ENCODE assay signal across 19 cellular contexts in genomic region chr13:33816912-33817311, GRCh38. TPM values are rescaled to one million over a fixed set of nuclear protein-coding genes. Genes with fewer than 3 reads are reported as not detected.
DNase-seq lines count a peak whose midpoint lies in the region; ATAC-seq and TF ChIP-seq lines count a peak whose summit lies in the region.
"Had no signal": no experiment of that assay in that cellular context is flagged by ENCODE, and none has a peak within 500 bp of the region (broad histone marks: within the 10 kb centered on the region; RNA-seq: fewer than 3 reads in every experiment).

No MANE protein-coding gene starts in this region.

- in situ Hi-C loops in mammary epithelial cell (cut with MboI; ENCODE audit: low sequenced_read_pairs in 2 of 2), result no loop called here

- POLR2A ChIA-PET in activated CD4-positive, alpha-beta T cell treated with anti-CD3 and anti-CD28 coated beads, Interleukin-2, amount 10 ng/mL, durations not matched to agents 7 days and 5 days (lab: Charles Lee), result no interaction called here

- no peak for DNase-seq in activated CD4-positive, alpha-beta T cell treated with anti-CD3 and anti-CD28 coated beads, Interleukin-2, amount 10 ng/mL, durations not matched to agents 24 days and 14 days
- no peak for DNase-seq in activated CD4-positive, alpha-beta T cell treated with anti-CD3 and anti-CD28 coated beads, Interleukin-2, amount 10 ng/mL, durations not matched to agents 7 days and 5 days
- DNase-seq in mammary epithelial cell, result no peak
- DNase-seq in neural crest cell (ENCODE audit: low read depth, low spot score), result no peak
- DNase-seq in DMS53 (lab: John Stamatoyannopoulos, UW), result no peak
- DNase-seq: activated CD4-positive, CD25-positive, alpha-beta regulatory T cell treated with anti-CD3 and anti-CD28 coated beads, Interleukin-2, amount 50 U/mL, for 72 hours; activated CD8-positive, alpha-beta memory T cell treated with anti-CD3 and anti-CD28 coated beads, Interleukin-2, amount 50 U/mL, for 4 hours; activated naive CD4-positive, alpha-beta T cell treated with Interleukin-2 at 50 U/mL for 16 hours; DND-41; effector CD4-positive, alpha-beta T cell; KBM-7; mucosa of descending colon; NK-92 treated with Interleukin-12 subunit alpha and Interleukin-12 subunit beta, amount 100 ng/mL, for 24 hours; stimulated activated CD4-positive, alpha-beta T cell treated with anti-CD3 and anti-CD28 coated beads, Interleukin-12 subunit alpha, Interleukin-12 subunit beta, amount 100 ng/mL, for 4 hours; stimulated activated naive CD4-positive, alpha-beta T cell treated with Interleukin-2 at 50 U/mL for 16 hours; T-helper 17 cell had no signal

- peak overlapping the region; percentile 28 for H2AFZ ChIP-seq in mammary epithelial cell (ENCODE audit: low read depth, low read length)

- no peak overlapping the region for H3K4me2 ChIP-seq in mammary epithelial cell (ENCODE audit: insufficient read depth, low read depth, low read length)

- H3K4me1 Mint-ChIP-seq in activated CD4-positive, alpha-beta T cell treated with anti-CD3 and anti-CD28 coated beads, Interleukin-2, amount 10 ng/mL, durations not matched to agents 24 days and 14 days, result peaks cover 25% of the 10 kb centered on the region
- H3K4me1 Mint-ChIP-seq in activated CD4-positive, alpha-beta T cell treated with anti-CD3 and anti-CD28 coated beads, Interleukin-2, amount 10 ng/mL, durations not matched to agents 7 days and 5 days, result peaks cover 38% of the 10 kb centered on the region
- H3K4me1 Mint-ChIP-seq in IgD-negative memory B cell (peaks cover 12 to 14% (median 12%) of the 10 kb centered on the region in 3 donors), neural crest cell (peaks cover 28% of the 10 kb centered on the region)

- TF ChIP-seq CTCF in mammary epithelial cell (conservative IDR thresholded peaks at IDR 0.05 in 1 of 2, IDR thresholded peaks at IDR 0.05 in 1 of 2; ENCODE audit: extremely low read depth in 1 of 2, insufficient read depth in 1 of 2, low read depth in 1 of 2, low read length in 2 of 2) (no peak), neural crest cell (conservative IDR thresholded peaks at IDR 0.05) (no peak)

- peak overlapping the region; percentile 2 for H3K4me3 Mint-ChIP-seq in activated CD4-positive, alpha-beta T cell treated with anti-CD3 and anti-CD28 coated beads, Interleukin-2, amount 10 ng/mL, durations not matched to agents 24 days and 14 days
- H3K4me3 Mint-ChIP-seq in activated CD4-positive, alpha-beta T cell treated with anti-CD3 and anti-CD28 coated beads, Interleukin-2, amount 10 ng/mL, durations not matched to agents 7 days and 5 days, result no peak overlapping the region
- peak overlapping the region in 2 of 4 donors; percentile 66 to 98 for H3K4me3 Mint-ChIP-seq in IgD-negative memory B cell
- H3K4me3 Mint-ChIP-seq in neural crest cell, result peak overlapping the region; percentile 81

- H3K9ac ChIP-seq in mammary epithelial cell (ENCODE audit: insufficient read depth, low read length), result no peak overlapping the region

- no peak overlapping the region for H3K4me3 ChIP-seq in mammary epithelial cell (replicated peaks in 1 of 3; ENCODE audit: insufficient read depth in 1 of 3, low read depth in 2 of 3, low read length in 3 of 3)
- H3K4me3 ChIP-seq: mucosa of descending colon had no signal

- 91% methylated on average over 2 of the region's 2 CpGs for WGBS in mammary epithelial cell (ENCODE audit: low coverage, missing lambda C conversion rate)

- H3K79me2 ChIP-seq in mammary epithelial cell (ENCODE audit: insufficient read depth, low read length), result peaks cover 37% of the 10 kb centered on the region

- no peaks in the 10 kb centered on the region for H3K9me3 ChIP-seq in mammary epithelial cell (replicated peaks; ENCODE audit: insufficient read depth, low read length)
- H3K9me3 ChIP-seq: mucosa of descending colon had no signal

- intact Hi-C loops in activated CD4-positive, alpha-beta T cell treated with anti-CD3 and anti-CD28 coated beads, Interleukin-2, amount 10 ng/mL, durations not matched to agents 24 days and 14 days (cut with micrococcal nuclease), result loop anchor here (1.0 to 10.0 kb wide), 5 partner anchors 73 to 1282 kb away; partner anchors contain the start of gene N4BP2L2
- intact Hi-C loops in mammary epithelial cell (cut with micrococcal nuclease), result no loop called here

- dilution Hi-C loops in mammary epithelial cell (cut with HindIII; ENCODE audit: low sequenced_read_pairs), result no loop called here

- H3K27me3 Mint-ChIP-seq in activated CD4-positive, alpha-beta T cell treated with anti-CD3 and anti-CD28 coated beads, Interleukin-2, amount 10 ng/mL, durations not matched to agents 24 days and 14 days, result no peaks in the 10 kb centered on the region
- H3K27me3 Mint-ChIP-seq in activated CD4-positive, alpha-beta T cell treated with anti-CD3 and anti-CD28 coated beads, Interleukin-2, amount 10 ng/mL, durations not matched to agents 7 days and 5 days, result peaks cover 7% of the 10 kb centered on the region
- H3K27me3 Mint-ChIP-seq in IgD-negative memory B cell (no peaks in the 10 kb centered on the region), neural crest cell (ENCODE audit: low read depth) (peaks cover 15% of the 10 kb centered on the region)
- H3K27me3 Mint-ChIP-seq: T-helper 17 cell had no signal

- no peaks in the 10 kb centered on the region for H3K27me3 ChIP-seq in mammary epithelial cell (ENCODE audit: insufficient read depth, low read length)

- H3K27ac Mint-ChIP-seq in activated CD4-positive, alpha-beta T cell treated with anti-CD3 and anti-CD28 coated beads, Interleukin-2, amount 10 ng/mL, durations not matched to agents 24 days and 14 days, result no peak overlapping the region
- no peak overlapping the region for H3K27ac Mint-ChIP-seq in activated CD4-positive, alpha-beta T cell treated with anti-CD3 and anti-CD28 coated beads, Interleukin-2, amount 10 ng/mL, durations not matched to agents 7 days and 5 days
- H3K27ac Mint-ChIP-seq in IgD-negative memory B cell (peak overlapping the region in 2 of 3 donors; percentile 31 to 53), neural crest cell (ENCODE audit: unreplicated experiment) (no peak overlapping the region)

- H3K4me1 ChIP-seq in mammary epithelial cell (ENCODE audit: insufficient read depth, low read length), result peaks cover 5% of the 10 kb centered on the region

- H3K9me3 Mint-ChIP-seq in activated CD4-positive, alpha-beta T cell treated with anti-CD3 and anti-CD28 coated beads, Interleukin-2, amount 10 ng/mL, durations not matched to agents 24 days and 14 days, result no peaks in the 10 kb centered on the region
- H3K9me3 Mint-ChIP-seq in activated CD4-positive, alpha-beta T cell treated with anti-CD3 and anti-CD28 coated beads, Interleukin-2, amount 10 ng/mL, durations not matched to agents 7 days and 5 days, result no peaks in the 10 kb centered on the region
- H3K9me3 Mint-ChIP-seq in IgD-negative memory B cell, result peaks cover 0 to 2% (median 0%) of the 10 kb centered on the region in 3 donors
- H3K9me3 Mint-ChIP-seq in neural crest cell, result no peaks in the 10 kb centered on the region

- no TSS peak for BruUV-seq in mammary epithelial cell (replicated peaks; lab: Mats Ljungman, UMichigan)

- H3K27ac ChIP-seq in mammary epithelial cell (ENCODE audit: insufficient read depth, low read depth, low read length), result no peak overlapping the region

- ATAC-seq in GM21825 (IDR thresholded peaks at IDR 0.05; ENCODE audit: unreplicated experiment) (no peak), GM21737 (IDR thresholded peaks at IDR 0.05; ENCODE audit: unreplicated experiment) (no peak)

- CTCF ChIA-PET in activated CD4-positive, alpha-beta T cell treated with anti-CD3 and anti-CD28 coated beads, Interleukin-2, amount 10 ng/mL, durations not matched to agents 7 days and 5 days (lab: Charles Lee), result no interaction called here
- CTCF ChIA-PET in mammary epithelial cell (lab: Charles Lee; ENCODE audit: low non-redundant PET), result no interaction called here

- H3K36me3 Mint-ChIP-seq in activated CD4-positive, alpha-beta T cell treated with anti-CD3 and anti-CD28 coated beads, Interleukin-2, amount 10 ng/mL, durations not matched to agents 24 days and 14 days (ENCODE audit: low read depth), result peaks cover 21% of the 10 kb centered on the region
- peaks cover 25% of the 10 kb centered on the region for H3K36me3 Mint-ChIP-seq in activated CD4-positive, alpha-beta T cell treated with anti-CD3 and anti-CD28 coated beads, Interleukin-2, amount 10 ng/mL, durations not matched to agents 7 days and 5 days (ENCODE audit: low read depth)
- peaks cover 3% of the 10 kb centered on the region for H3K36me3 Mint-ChIP-seq in IgD-negative memory B cell
- no peaks in the 10 kb centered on the region for H3K36me3 Mint-ChIP-seq in neural crest cell (ENCODE audit: low read depth)

- H4K20me1 ChIP-seq in mammary epithelial cell (ENCODE audit: insufficient read depth, low read length), result no peaks in the 10 kb centered on the region

- H3K36me3 ChIP-seq in mammary epithelial cell (ENCODE audit: insufficient read depth, low read length), result peaks cover 9% of the 10 kb centered on the region

RNA-seq across cellular contexts. Expression of gene RFC3, which starts 1.0 kb away (rescaled TPM):
- 77.8 and 81.0 TPM in 2 replicates for total RNA-seq in activated CD4-positive, alpha-beta T cell treated with anti-CD3 and anti-CD28 coated beads, Interleukin-2, amount 10 ng/mL, durations not matched to agents 24 days and 14 days
- 10 to 100 TPM; 38.3 to 46.8 TPM for total RNA-seq in activated CD4-positive, alpha-beta T cell treated with anti-CD3 and anti-CD28 coated beads, Interleukin-2, amount 10 ng/mL, durations not matched to agents 7 days and 5 days
- polyA plus RNA-seq in IgD-negative memory B cell (6.7 TPM), mammary epithelial cell (24.2 TPM)
- total RNA-seq in mammary epithelial cell (10 to 100 TPM in 1 of 2 donors, 1 to 10 TPM in 1; 8.7 to 24.0 TPM), neural crest cell (53.9 and 54.2 TPM in 2 replicates)
- polyA minus RNA-seq in mammary epithelial cell, result 17.8 TPM

Comparison
In these comparisons a context has a peak if more than half of its experiments do, and no peak if none do; other contexts are left out.
1. H3K27ac Mint-ChIP-seq: peak in IgD-negative memory B cell (2 of 3); none in activated CD4-positive, alpha-beta T cell treated with anti-CD3 and anti-CD28 coated beads, Interleukin-2, amount 10 ng/mL, durations not matched to agents 24 days and 14 days (single experiment), activated CD4-positive, alpha-beta T cell treated with anti-CD3 and anti-CD28 coated beads, Interleukin-2, amount 10 ng/mL, durations not matched to agents 7 days and 5 days (single experiment) and neural crest cell (single experiment).